Comparison of ENCODE assay signal across 8 cellular contexts in the genomic region with DNA sequence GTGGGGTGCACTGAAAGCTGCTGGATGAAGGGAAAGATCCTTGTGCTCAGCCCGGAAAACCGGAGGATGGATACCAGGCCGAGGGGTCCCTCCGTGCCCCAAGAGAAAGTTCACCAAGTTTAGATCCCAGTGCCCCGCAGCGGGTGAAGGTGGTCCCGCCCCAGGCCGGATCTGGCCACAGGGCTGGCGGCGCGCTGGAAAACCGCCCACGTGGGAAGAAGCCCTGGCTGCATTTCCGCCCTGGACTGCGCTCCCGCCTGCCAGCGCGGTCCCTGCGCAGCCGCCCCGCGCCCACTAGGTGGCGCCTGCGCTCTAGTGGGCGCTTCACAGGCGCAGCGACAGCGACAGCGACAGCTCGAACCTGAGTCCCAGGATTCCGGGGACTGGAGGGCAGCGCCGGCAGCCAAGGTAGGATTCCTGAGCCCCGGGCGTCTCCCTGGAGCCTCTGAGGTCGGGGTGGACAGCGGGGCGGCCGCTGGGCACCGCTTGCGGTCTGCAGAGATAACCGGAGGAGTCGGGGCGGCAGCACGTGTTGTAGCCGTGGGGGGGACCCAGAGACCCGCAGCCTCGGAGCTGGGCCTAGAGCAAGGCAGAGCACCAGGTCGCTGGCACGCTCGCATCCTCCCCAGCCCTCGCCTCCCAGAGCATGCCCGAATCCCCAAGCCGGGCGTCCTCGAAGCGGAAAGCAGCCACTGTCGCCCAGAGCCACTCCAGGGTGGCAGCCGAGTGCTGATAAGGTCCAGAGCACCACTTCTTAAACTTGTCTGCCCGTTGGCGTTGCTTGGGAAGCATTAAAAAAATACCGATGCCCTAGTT. TPM values are rescaled to one million over a fixed set of nuclear protein-coding genes. Genes with fewer than 3 reads are reported as not detected.
DNase-seq lines count a peak whose midpoint lies in the region; ATAC-seq and TF ChIP-seq lines count a peak whose summit lies in the region.

A gene with protein sequence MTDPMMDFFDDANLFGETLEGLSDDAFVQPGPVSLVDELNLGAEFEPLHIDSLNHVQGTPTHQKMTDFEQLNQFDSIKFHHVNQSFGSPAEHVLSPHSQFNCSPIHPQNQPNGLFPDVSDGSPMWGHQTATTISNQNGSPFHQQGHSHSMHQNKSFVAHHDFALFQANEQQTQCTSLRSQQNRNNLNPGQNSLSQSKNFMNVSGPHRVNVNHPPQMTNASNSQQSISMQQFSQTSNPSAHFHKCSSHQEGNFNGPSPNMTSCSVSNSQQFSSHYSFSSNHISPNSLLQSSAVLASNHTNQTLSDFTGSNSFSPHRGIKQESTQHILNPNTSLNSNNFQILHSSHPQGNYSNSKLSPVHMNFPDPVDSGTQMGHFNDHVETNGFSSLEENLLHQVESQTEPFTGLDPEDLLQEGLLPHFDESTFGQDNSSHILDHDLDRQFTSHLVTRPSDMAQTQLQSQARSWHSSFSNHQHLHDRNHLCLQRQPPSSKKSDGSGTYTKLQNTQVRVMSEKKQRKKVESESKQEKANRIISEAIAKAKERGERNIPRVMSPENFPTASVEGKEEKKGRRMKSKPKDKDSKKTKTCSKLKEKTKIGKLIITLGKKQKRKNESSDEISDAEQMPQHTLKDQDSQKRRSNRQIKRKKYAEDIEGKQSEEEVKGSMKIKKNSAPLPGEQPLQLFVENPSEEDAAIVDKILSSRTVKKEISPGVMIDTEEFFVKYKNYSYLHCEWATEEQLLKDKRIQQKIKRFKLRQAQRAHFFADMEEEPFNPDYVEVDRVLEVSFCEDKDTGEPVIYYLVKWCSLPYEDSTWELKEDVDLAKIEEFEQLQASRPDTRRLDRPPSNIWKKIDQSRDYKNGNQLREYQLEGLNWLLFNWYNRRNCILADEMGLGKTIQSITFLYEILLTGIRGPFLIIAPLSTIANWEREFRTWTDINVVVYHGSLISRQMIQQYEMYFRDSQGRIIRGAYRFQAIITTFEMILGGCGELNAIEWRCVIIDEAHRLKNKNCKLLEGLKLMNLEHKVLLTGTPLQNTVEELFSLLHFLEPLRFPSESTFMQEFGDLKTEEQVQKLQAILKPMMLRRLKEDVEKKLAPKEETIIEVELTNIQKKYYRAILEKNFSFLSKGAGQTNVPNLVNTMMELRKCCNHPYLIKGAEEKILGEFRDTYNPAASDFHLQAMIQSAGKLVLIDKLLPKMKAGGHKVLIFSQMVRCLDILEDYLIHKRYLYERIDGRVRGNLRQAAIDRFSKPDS (N-terminal part only) (plus strand): TSS at position 322 of the 816 bp plus-strand sequence. CDS start 101,099 bp downstream, outside the sequence.

- H3K27ac ChIP-seq in liver (ENCODE audit: low read depth in 1 of 2, low read length in 2 of 2): peak within 1 kb of the TSS; percentile 93 to 95

- peak within 1 kb of the TSS; percentile 15 to 89 (median 80) for H3K27ac Mint-ChIP-seq in CD14-positive monocyte

- under 1% methylated on average over 62 of the region's 62 CpGs for WGBS in liver

- ATAC-seq in GM19372 (IDR thresholded peaks at IDR 0.05; ENCODE audit: low read depth, unreplicated experiment): peak; percentile 77
- ATAC-seq in HG03558 (IDR thresholded peaks at IDR 0.05; ENCODE audit: extremely low read depth, unreplicated experiment): peak; percentile 52

- no peaks in the 10 kb centered on the region for H3K9me3 ChIP-seq in liver (ENCODE audit: control insufficient read depth in 4 of 4, low read length in 3 of 4)

- intact Hi-C loops in CD14-positive monocyte (cut with micrococcal nuclease): loop anchor here (2.0 to 5.0 kb wide), 4 partner anchors 37 to 167 kb away; no protein-coding TSS in a partner anchor

- H3K9me3 Mint-ChIP-seq in CD14-positive monocyte: no peaks in the 10 kb centered on the region

- TF ChIP-seq RAD21 in liver (IDR thresholded peaks at IDR 0.05): peak; percentile 99 to 100

- H3K9ac ChIP-seq in liver (ENCODE audit: low read depth in 1 of 2, low read length in 2 of 2): peak within 1 kb of the TSS; percentile 71 to 98

- peak within 1 kb of the TSS; percentile 82 to 91 (median 90) for H3K4me3 ChIP-seq in liver (ENCODE audit: low read depth in 1 of 3, low read length in 3 of 3)

- peak within 1 kb of the TSS; percentile 83 to 95 for H3K4me3 Mint-ChIP-seq in CD14-positive monocyte

- DNase-seq in CD14-positive monocyte (ENCODE audit: low spot score): peak; percentile 66
- DNase-seq in NCI-H748 (lab: John Stamatoyannopoulos, UW; ENCODE audit: unreplicated experiment): peak; percentile 85
- DNase-seq in activated CD4-positive, alpha-beta T cell treated with anti-CD3 and anti-CD28 coated beads, Interleukin-2, amount 50 U/mL, for 4 hours: peak; percentile 50 to 59
- DNase-seq in dermis blood vessel endothelial cell: peak; percentile 90
- DNase-seq in stimulated activated CD4-positive, alpha-beta T cell treated with anti-CD3 and anti-CD28 coated beads, Interleukin-4, amount 100 ng/mL, for 24 hours: peak; percentile 71

- peaks cover 3 to 6% of the 10 kb centered on the region in 2 donors for H3K36me3 Mint-ChIP-seq in CD14-positive monocyte

- TF ChIP-seq CTCF in CD14-positive monocyte (IDR thresholded peaks at IDR 0.05) (peak; percentile 98), liver (IDR thresholded peaks at IDR 0.05; ENCODE audit: low read depth, low read length, missing input control) (peak; percentile 99)

- peaks cover 10 to 55% (median 38%) of the 10 kb centered on the region in 4 donors for H3K4me1 ChIP-seq in liver (ENCODE audit: control insufficient read depth in 4 of 4, insufficient read depth in 4 of 4, low read length in 3 of 4)

- H3K4me1 Mint-ChIP-seq in CD14-positive monocyte: peaks cover 43% of the 10 kb centered on the region

- no peaks in the 10 kb centered on the region for H3K27me3 ChIP-seq in liver (ENCODE audit: control insufficient read depth in 4 of 4, insufficient read depth in 4 of 4, low read length in 3 of 4)

- no peaks in the 10 kb centered on the region for H3K36me3 ChIP-seq in liver (ENCODE audit: control insufficient read depth in 4 of 4, insufficient read depth in 3 of 4, low read depth in 1 of 4, low read length in 3 of 4)

- peaks cover 0 to 6% (median 5%) of the 10 kb centered on the region in 3 donors for H3K27me3 Mint-ChIP-seq in CD14-positive monocyte (ENCODE audit: low read depth in 3 of 3)

TF ChIP-seq in liver, 16 proteins besides CTCF, POLR2A, EP300 and RAD21 (continues in another document):
- TF ChIP-seq HNF4G (IDR thresholded peaks at IDR 0.05) (no peak), TAF1 (conservative IDR thresholded peaks at IDR 0.05) (no peak), RXRA (IDR thresholded peaks at IDR 0.05) (peak in 1 of 2 donors; percentile 33), YY1 (IDR thresholded peaks at IDR 0.05) (no peak), JUND (IDR thresholded peaks at IDR 0.05) (no peak), GABPA (IDR thresholded peaks at IDR 0.05 in 1 of 2, conservative IDR thresholded peaks at IDR 0.05 in 1 of 2) (peak in 1 of 2 donors; percentile 54), FOXA1 (IDR thresholded peaks at IDR 0.05) (peak; percentile 65)
- TF ChIP-seq, protein P1, sequence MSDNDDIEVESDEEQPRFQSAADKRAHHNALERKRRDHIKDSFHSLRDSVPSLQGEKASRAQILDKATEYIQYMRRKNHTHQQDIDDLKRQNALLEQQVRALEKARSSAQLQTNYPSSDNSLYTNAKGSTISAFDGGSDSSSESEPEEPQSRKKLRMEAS (IDR thresholded peaks at IDR 0.05): peak; percentile 15
- TF ChIP-seq, protein P2, sequence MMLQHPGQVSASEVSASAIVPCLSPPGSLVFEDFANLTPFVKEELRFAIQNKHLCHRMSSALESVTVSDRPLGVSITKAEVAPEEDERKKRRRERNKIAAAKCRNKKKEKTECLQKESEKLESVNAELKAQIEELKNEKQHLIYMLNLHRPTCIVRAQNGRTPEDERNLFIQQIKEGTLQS (IDR thresholded peaks at IDR 0.05): no peak
- TF ChIP-seq, protein P3, sequence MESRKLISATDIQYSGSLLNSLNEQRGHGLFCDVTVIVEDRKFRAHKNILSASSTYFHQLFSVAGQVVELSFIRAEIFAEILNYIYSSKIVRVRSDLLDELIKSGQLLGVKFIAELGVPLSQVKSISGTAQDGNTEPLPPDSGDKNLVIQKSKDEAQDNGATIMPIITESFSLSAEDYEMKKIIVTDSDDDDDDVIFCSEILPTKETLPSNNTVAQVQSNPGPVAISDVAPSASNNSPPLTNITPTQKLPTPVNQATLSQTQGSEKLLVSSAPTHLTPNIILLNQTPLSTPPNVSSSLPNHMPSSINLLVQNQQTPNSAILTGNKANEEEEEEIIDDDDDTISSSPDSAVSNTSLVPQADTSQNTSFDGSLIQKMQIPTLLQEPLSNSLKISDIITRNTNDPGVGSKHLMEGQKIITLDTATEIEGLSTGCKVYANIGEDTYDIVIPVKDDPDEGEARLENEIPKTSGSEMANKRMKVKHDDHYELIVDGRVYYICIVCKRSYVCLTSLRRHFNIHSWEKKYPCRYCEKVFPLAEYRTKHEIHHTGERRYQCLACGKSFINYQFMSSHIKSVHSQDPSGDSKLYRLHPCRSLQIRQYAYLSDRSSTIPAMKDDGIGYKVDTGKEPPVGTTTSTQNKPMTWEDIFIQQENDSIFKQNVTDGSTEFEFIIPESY (IDR thresholded peaks at IDR 0.05): no peak
- TF ChIP-seq, protein P4, sequence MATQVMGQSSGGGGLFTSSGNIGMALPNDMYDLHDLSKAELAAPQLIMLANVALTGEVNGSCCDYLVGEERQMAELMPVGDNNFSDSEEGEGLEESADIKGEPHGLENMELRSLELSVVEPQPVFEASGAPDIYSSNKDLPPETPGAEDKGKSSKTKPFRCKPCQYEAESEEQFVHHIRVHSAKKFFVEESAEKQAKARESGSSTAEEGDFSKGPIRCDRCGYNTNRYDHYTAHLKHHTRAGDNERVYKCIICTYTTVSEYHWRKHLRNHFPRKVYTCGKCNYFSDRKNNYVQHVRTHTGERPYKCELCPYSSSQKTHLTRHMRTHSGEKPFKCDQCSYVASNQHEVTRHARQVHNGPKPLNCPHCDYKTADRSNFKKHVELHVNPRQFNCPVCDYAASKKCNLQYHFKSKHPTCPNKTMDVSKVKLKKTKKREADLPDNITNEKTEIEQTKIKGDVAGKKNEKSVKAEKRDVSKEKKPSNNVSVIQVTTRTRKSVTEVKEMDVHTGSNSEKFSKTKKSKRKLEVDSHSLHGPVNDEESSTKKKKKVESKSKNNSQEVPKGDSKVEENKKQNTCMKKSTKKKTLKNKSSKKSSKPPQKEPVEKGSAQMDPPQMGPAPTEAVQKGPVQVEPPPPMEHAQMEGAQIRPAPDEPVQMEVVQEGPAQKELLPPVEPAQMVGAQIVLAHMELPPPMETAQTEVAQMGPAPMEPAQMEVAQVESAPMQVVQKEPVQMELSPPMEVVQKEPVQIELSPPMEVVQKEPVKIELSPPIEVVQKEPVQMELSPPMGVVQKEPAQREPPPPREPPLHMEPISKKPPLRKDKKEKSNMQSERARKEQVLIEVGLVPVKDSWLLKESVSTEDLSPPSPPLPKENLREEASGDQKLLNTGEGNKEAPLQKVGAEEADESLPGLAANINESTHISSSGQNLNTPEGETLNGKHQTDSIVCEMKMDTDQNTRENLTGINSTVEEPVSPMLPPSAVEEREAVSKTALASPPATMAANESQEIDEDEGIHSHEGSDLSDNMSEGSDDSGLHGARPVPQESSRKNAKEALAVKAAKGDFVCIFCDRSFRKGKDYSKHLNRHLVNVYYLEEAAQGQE (IDR thresholded peaks at IDR 0.05): no peak

RNA-seq across cellular contexts. Expression of the gene that starts here (rescaled TPM):
- 10 to 100 TPM; 22.5 to 26.1 TPM for polyA plus RNA-seq in CD14-positive monocyte
- total RNA-seq in dermis blood vessel endothelial cell: 51.1 and 95.0 TPM in 2 replicates
- 10 to 100 TPM; 31.6 to 46.6 TPM for total RNA-seq in liver
- polyA plus RNA-seq in liver: 10 to 100 TPM in 1 of 2 donors, 1 to 10 TPM in 1; 6.2 to 33.4 TPM

Comparison
In these comparisons a context has a peak if more than half of its experiments do, and no peak if none do; other contexts are left out.
1. Peak in every context shown above with its lines: DNase-seq, ATAC-seq, H3K4me3 ChIP-seq and H3K27ac ChIP-seq.